8 cellular contexts compared by ENCODE assay signal in the genomic region with DNA sequence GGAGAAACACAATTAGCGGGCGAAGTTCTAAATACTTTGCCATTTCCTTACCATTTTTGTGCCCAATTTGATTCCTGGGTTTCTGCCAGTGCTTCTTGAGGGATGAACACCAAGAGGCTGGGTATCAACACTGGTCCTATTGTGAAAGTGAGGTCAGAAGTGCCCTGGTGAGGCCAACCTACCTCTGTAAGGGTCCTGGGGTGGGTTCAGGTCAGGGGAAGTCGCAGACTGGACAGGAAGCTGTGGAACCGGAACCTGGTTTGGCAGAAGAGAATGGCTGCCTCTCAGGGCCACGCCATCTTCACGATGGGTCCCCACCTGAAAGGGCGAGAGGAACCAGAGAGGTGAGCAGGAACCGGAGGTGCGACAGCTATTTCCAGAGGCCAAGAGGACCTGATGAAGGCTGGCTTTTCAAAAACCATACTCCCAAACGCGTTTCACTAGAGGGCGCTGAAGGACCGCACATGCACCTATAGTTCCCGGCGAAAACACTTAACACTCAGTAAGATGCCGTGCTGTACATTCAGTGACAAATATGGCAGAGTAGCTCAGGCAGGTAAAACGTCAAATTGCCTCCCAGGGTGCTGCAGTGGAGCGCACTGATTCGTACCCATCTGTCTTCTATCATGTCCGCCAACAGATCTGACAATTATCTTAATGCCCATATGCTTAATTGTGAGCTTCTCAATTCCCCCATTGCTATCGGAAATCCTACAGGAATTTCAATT.
DNase-seq lines count a peak whose midpoint lies in the region; ATAC-seq lines count a peak whose summit lies in the region.

No MANE protein-coding gene starts in this region.

- H3K4me3 Mint-ChIP-seq in activated CD4-positive, alpha-beta memory T cell treated with anti-CD3 and anti-CD28 coated beads, Interleukin-2, amount 10 ng/mL, durations not matched to agents 7 days and 5 days, result no peak overlapping the region

- H3K36me3 Mint-ChIP-seq in activated CD4-positive, alpha-beta memory T cell treated with anti-CD3 and anti-CD28 coated beads, Interleukin-2, amount 10 ng/mL, durations not matched to agents 7 days and 5 days (ENCODE audit: low read depth), result no peaks in the 10 kb centered on the region

- no peaks in the 10 kb centered on the region for H3K9me3 Mint-ChIP-seq in activated CD4-positive, alpha-beta memory T cell treated with anti-CD3 and anti-CD28 coated beads, Interleukin-2, amount 10 ng/mL, durations not matched to agents 7 days and 5 days

- DNase-seq in CMK (ENCODE audit: low read depth) (peak; percentile 26), NCI-H524 (lab: John Stamatoyannopoulos, UW) (peak; percentile 88 to 97), epidermal melanocyte (ENCODE audit: insufficient read length, low spot score) (peak; percentile 52), mucosa of gallbladder (ENCODE audit: low spot score) (peak; percentile 80)
- peak; percentile 69 for DNase-seq in activated CD4-positive, alpha-beta memory T cell treated with anti-CD3 and anti-CD28 coated beads, Interleukin-2, amount 10 ng/mL, durations not matched to agents 7 days and 5 days
- DNase-seq in stimulated activated CD8-positive, alpha-beta memory T cell treated with anti-CD3 and anti-CD28 coated beads, Interleukin-7, amount 100 ng/mL, for 48 hours (ENCODE audit: extremely low read depth in 1 of 2, low read depth in 1 of 2), result peak; percentile 2 to 32

- peaks cover 6% of the 10 kb centered on the region for H3K4me1 Mint-ChIP-seq in activated CD4-positive, alpha-beta memory T cell treated with anti-CD3 and anti-CD28 coated beads, Interleukin-2, amount 10 ng/mL, durations not matched to agents 7 days and 5 days

- CTCF ChIA-PET in activated CD4-positive, alpha-beta memory T cell treated with anti-CD3 and anti-CD28 coated beads, Interleukin-2, amount 10 ng/mL, durations not matched to agents 7 days and 5 days (lab: Charles Lee), result interaction anchor here (0.7 to 5.4 kb wide), 18 partner anchors 10 to 1341 kb away, joined by 3 to 43 read pairs (median 4); no protein-coding TSS in a partner anchor

- POLR2A ChIA-PET in activated CD4-positive, alpha-beta memory T cell treated with anti-CD3 and anti-CD28 coated beads, Interleukin-2, amount 10 ng/mL, durations not matched to agents 7 days and 5 days (lab: Charles Lee), result no interaction called here

- H3K27ac Mint-ChIP-seq in activated CD4-positive, alpha-beta memory T cell treated with anti-CD3 and anti-CD28 coated beads, Interleukin-2, amount 10 ng/mL, durations not matched to agents 7 days and 5 days, result no peak overlapping the region

- ATAC-seq in GM19463 (IDR thresholded peaks at IDR 0.05; ENCODE audit: unreplicated experiment), result peak; percentile 53
- peak; percentile 63 for ATAC-seq in HG03521 (IDR thresholded peaks at IDR 0.05; ENCODE audit: unreplicated experiment)

- H3K27me3 Mint-ChIP-seq in activated CD4-positive, alpha-beta memory T cell treated with anti-CD3 and anti-CD28 coated beads, Interleukin-2, amount 10 ng/mL, durations not matched to agents 7 days and 5 days, result no peaks in the 10 kb centered on the region

Comparison
In these comparisons a context has a peak if more than half of its experiments do, and no peak if none do; other contexts are left out.
1. Peak in every context shown above with its lines: DNase-seq and ATAC-seq.
2. DNase-seq: peak in every context shown above with its lines; median percentile 92 in NCI-H524; 80 in mucosa of gallbladder; 69 in activated CD4-positive, alpha-beta memory T cell treated with anti-CD3 and anti-CD28 coated beads, Interleukin-2, amount 10 ng/mL, durations not matched to agents 7 days and 5 days; 52 in epidermal melanocyte; 26 in CMK; 17 in stimulated activated CD8-positive, alpha-beta memory T cell treated with anti-CD3 and anti-CD28 coated beads, Interleukin-7, amount 100 ng/mL, for 48 hours.